ENCODE assay signal across 17 cellular contexts in genomic region chr9:135889564-135890189, GRCh38. TPM values are rescaled to one million over a fixed set of nuclear protein-coding genes. Genes with fewer than 3 reads are reported as not detected.
DNase-seq lines count a peak whose midpoint lies in the region; ATAC-seq, FAIRE-seq and TF ChIP-seq lines count a peak whose summit lies in the region.
"Had no signal": no experiment of that assay in that cellular context is flagged by ENCODE, and none has a peak within 500 bp of the region (broad histone marks: within the 10 kb centered on the region; RNA-seq: fewer than 3 reads in every experiment).

No MANE protein-coding gene starts in this region.

- 64% methylated on average over 9 of the region's 19 CpGs for WGBS in K562 (ENCODE audit: insufficient coverage, low coverage, missing lambda C conversion rate)
- 94% methylated on average over 19 of the region's 19 CpGs for WGBS in thymus
- WGBS in transverse colon (ENCODE audit: low coverage in 1 of 2), 2 donors = 83 to 93% methylated on average over 2 to 19 of the region's 19 CpGs
- WGBS in body of pancreas, 2 donors = 90 to 91% methylated on average over 9 to 19 of the region's 19 CpGs

- dilution Hi-C loops in keratinocyte (cut with MboI; ENCODE audit: extremely low pct_ligation_motif_present, low sequenced_read_pairs) = no loop called here

- H3K79me2 ChIP-seq in K562 (ENCODE audit: control insufficient read depth, insufficient read depth, low read length) (peaks cover 99% of the 10 kb centered on the region), keratinocyte (ENCODE audit: control insufficient read depth, insufficient read depth, low read length) (peaks cover 81% of the 10 kb centered on the region)

- FAIRE-seq in K562 (lab: Jason Lieb, UNC) (no peak), keratinocyte (lab: Jason Lieb, UNC) (no peak)
- FAIRE-seq: A204.1 had no signal

- H3K4me1 ChIP-seq in K562 (replicated peaks in 1 of 2; ENCODE audit: control insufficient read depth in 2 of 2, insufficient read depth in 2 of 2, low read length in 2 of 2) (peaks cover 19 to 69% of the 10 kb centered on the region in 2 experiments), keratinocyte (ENCODE audit: control insufficient read depth, extremely low read depth, insufficient read depth, low read length) (peaks cover 55% of the 10 kb centered on the region), thymus (ENCODE audit: control insufficient read depth, insufficient read depth, low read length) (peaks cover 19% of the 10 kb centered on the region), transverse colon (peaks cover 0 to 50% (median 11%) of the 10 kb centered on the region in 4 donors), body of pancreas (peaks cover 40% of the 10 kb centered on the region)

- intact Hi-C loops in K562 (cut with micrococcal nuclease) = no loop called here
- intact Hi-C loops in transverse colon (cut with DNase I; ENCODE audit: low total_unique reads) = no loop called here
- intact Hi-C loops in body of pancreas (cut with DNase I) = no loop called here
- intact Hi-C loops in left ventricle myocardium superior (cut with micrococcal nuclease) = no loop called here

- POLR2A ChIA-PET in K562 (lab: Yijun Ruan, JAX) = interaction anchor here (0.7 to 1.3 kb wide), 5 partner anchors 9 to 49 kb away, joined by 3 to 6 read pairs (median 3); no protein-coding TSS in a partner anchor

- in situ Hi-C loops in K562 (cut with MboI) (no loop called here), transverse colon (cut with MboI; ENCODE audit: low pct_ligation_motif_present in 1 of 4, low pct_unique_long_range_greater_than_20kb in 1 of 4, low sequenced_read_pairs in 3 of 4) (no loop called here)

- ATAC-seq in K562 (peak; percentile 10; the same call in 2 of the 3 replicates), body of pancreas (no peak), left ventricle myocardium superior (no peak)

- no peak overlapping the region for H3K4me3 ChIP-seq in K562
- H3K4me3 ChIP-seq in keratinocyte (ENCODE audit: control insufficient read depth in 2 of 3, extremely low read depth in 1 of 3, insufficient read depth in 2 of 3, low read depth in 1 of 3, low read length in 3 of 3) = peak overlapping the region in 2 of 3 experiments; percentile 29 to 36
- H3K4me3 ChIP-seq in thymus (ENCODE audit: low read length) = no peak overlapping the region
- no peak overlapping the region for H3K4me3 ChIP-seq in transverse colon
- H3K4me3 ChIP-seq in body of pancreas = no peak overlapping the region
- H3K4me3 ChIP-seq: cardiac muscle cell, esophagus muscularis mucosa, lung, SJSA1, thoracic aorta had no signal

- TF ChIP-seq CTCF in K562 (IDR thresholded peaks at IDR 0.05 in 2 of 3, conservative IDR thresholded peaks at IDR 0.05 in 1 of 3; ENCODE audit: insufficient read depth in 2 of 3, low read depth in 1 of 3, low read length in 3 of 3) (no peak), keratinocyte (optimal IDR thresholded peaks at IDR 0.05 in 1 of 3, IDR thresholded peaks at IDR 0.05 in 1 of 3, conservative IDR thresholded peaks at IDR 0.05 in 1 of 3; ENCODE audit: extremely low read depth in 1 of 3, insufficient read depth in 2 of 3, low read length in 3 of 3) (no peak), transverse colon (IDR thresholded peaks at IDR 0.05) (no peak), body of pancreas (IDR thresholded peaks at IDR 0.05) (no peak)

- TF ChIP-seq POLR2A in K562 (conservative IDR thresholded peaks at IDR 0.05) (no peak), transverse colon (IDR thresholded peaks at IDR 0.05) (no peak), body of pancreas (IDR thresholded peaks at IDR 0.05) (no peak)

- H3K9me1 ChIP-seq in K562 (ENCODE audit: control insufficient read depth, insufficient read depth, low read length) (peaks cover 11% of the 10 kb centered on the region), keratinocyte (ENCODE audit: control insufficient read depth, extremely low read depth, insufficient read depth, low read length) (peaks cover 6% of the 10 kb centered on the region)

- H3K36me3 ChIP-seq in K562 (ENCODE audit: control insufficient read depth, insufficient read depth, low read length) (no peaks in the 10 kb centered on the region; the same call in 2 of the 3 replicates), keratinocyte (ENCODE audit: control insufficient read depth in 2 of 2, extremely low read depth in 1 of 2, insufficient read depth in 2 of 2, low read length in 2 of 2) (peaks cover 0 to 2% of the 10 kb centered on the region in 2 experiments), thymus (ENCODE audit: control insufficient read depth, insufficient read depth) (no peaks in the 10 kb centered on the region), transverse colon (no peaks in the 10 kb centered on the region), body of pancreas (replicated peaks in 1 of 2; ENCODE audit: insufficient read depth in 1 of 2, low read depth in 2 of 2) (no peaks in the 10 kb centered on the region)
- H3K36me3 ChIP-seq: cardiac muscle cell, esophagus muscularis mucosa, SJSA1, thoracic aorta had no signal

- H3K9me3 ChIP-seq in K562 (replicated peaks; ENCODE audit: control insufficient read depth, insufficient read depth, low read depth, low read length) = no peaks in the 10 kb centered on the region
- H3K9me3 ChIP-seq in keratinocyte (ENCODE audit: control insufficient read depth, low read depth, low read length) = no peaks in the 10 kb centered on the region
- no peaks in the 10 kb centered on the region for H3K9me3 ChIP-seq in thymus (ENCODE audit: control insufficient read depth)
- H3K9me3 ChIP-seq in transverse colon = no peaks in the 10 kb centered on the region
- H3K9me3 ChIP-seq in body of pancreas = no peaks in the 10 kb centered on the region
- H3K9me3 ChIP-seq: esophagus muscularis mucosa, thoracic aorta had no signal

- H3K27ac ChIP-seq in K562 (ENCODE audit: extremely low read depth, low read depth, low read length) (no peak overlapping the region), keratinocyte (ENCODE audit: control insufficient read depth, insufficient read depth, low read length) (peak overlapping the region; percentile 42), thymus (ENCODE audit: low read depth) (peak overlapping the region; percentile 75), transverse colon (no peak overlapping the region), body of pancreas (no peak overlapping the region)
- H3K27ac ChIP-seq: cardiac muscle cell, esophagus muscularis mucosa, SJSA1, thoracic aorta had no signal

- H3K4me2 ChIP-seq in K562 (ENCODE audit: insufficient read depth, low read length) (no peak overlapping the region), keratinocyte (ENCODE audit: control insufficient read depth, extremely low read depth, insufficient read depth, low read depth, low read length) (peak overlapping the region; percentile 91)

- H3K9ac ChIP-seq in K562 (ENCODE audit: insufficient read depth in 1 of 2, low read depth in 2 of 2, low read length in 2 of 2) = peak overlapping the region in 1 of 2 experiments; percentile 74; a peak in 2 of 4 replicates
- peak overlapping the region; percentile 2 for H3K9ac ChIP-seq in keratinocyte (ENCODE audit: control insufficient read depth, extremely low read depth, insufficient read depth, low read length)

- no peak overlapping the region for H2AFZ ChIP-seq in K562 (ENCODE audit: low read depth, low read length)
- no peak overlapping the region for H2AFZ ChIP-seq in keratinocyte (ENCODE audit: control insufficient read depth, low read length)

- H3K27me3 ChIP-seq in K562 (ENCODE audit: control insufficient read depth in 2 of 2, insufficient read depth in 2 of 2, low read length in 2 of 2) (no peaks in the 10 kb centered on the region), keratinocyte (ENCODE audit: control insufficient read depth, extremely low read depth, insufficient read depth, low read length) (no peaks in the 10 kb centered on the region), thymus (ENCODE audit: control insufficient read depth, insufficient read depth) (no peaks in the 10 kb centered on the region), transverse colon (no peaks in the 10 kb centered on the region), body of pancreas (no peaks in the 10 kb centered on the region)
- H3K27me3 ChIP-seq: cardiac muscle cell, esophagus muscularis mucosa, SJSA1 had no signal

- TF ChIP-seq RAD21 in K562 (CRISPR knock-in tag; conservative IDR thresholded peaks at IDR 0.05 in 1 of 2, IDR thresholded peaks at IDR 0.05 in 1 of 2) = no peak

- CTCF ChIA-PET in K562 (lab: Yijun Ruan, JAX; ENCODE audit: low intra/inter-chr PET ratio) = no interaction called here

- peak; percentile 35 for DNase-seq in activated CD8-positive, alpha-beta memory T cell treated with anti-CD3 and anti-CD28 coated beads for 24 hours
- DNase-seq in activated CD8-positive, alpha-beta memory T cell treated with anti-CD3 and anti-CD28 coated beads, Interleukin-2, amount 50 U/mL, for 4 hours = no peak
- no peak for DNase-seq in K562 (ENCODE audit: extremely low read depth in 1 of 4, low spot score in 3 of 4)
- no peak for DNase-seq in keratinocyte (ENCODE audit: low read depth, low spot score)
- DNase-seq in transverse colon = no peak
- DNase-seq in body of pancreas = no peak
- DNase-seq in left ventricle myocardium superior = no peak
- DNase-seq: activated CD4-positive, CD25-positive, alpha-beta regulatory T cell; NCI-H2029; NCI-H524 treated with DMSO at 0.1 percent for 48 hours had no signal

- TF ChIP-seq EP300 in K562 (IDR thresholded peaks at IDR 0.05; ENCODE audit: low read length) = no peak
- no peak for TF ChIP-seq EP300 in transverse colon (IDR thresholded peaks at IDR 0.05; ENCODE audit: low read depth)

- H4K20me1 ChIP-seq in K562 (replicated peaks; ENCODE audit: control insufficient read depth, insufficient read depth, low read length) (peaks cover 70% of the 10 kb centered on the region), keratinocyte (ENCODE audit: control insufficient read depth, extremely low read depth, insufficient read depth, low read length) (peaks cover 22% of the 10 kb centered on the region)

- BruUV-seq in K562 (replicated peaks; lab: Mats Ljungman, UMichigan) = no TSS peak

RNA-seq across cellular contexts. Expression of gene CAMSAP1, which starts 17.7 kb away (rescaled TPM):
- 40.9 and 68.9 TPM in 2 replicates for total RNA-seq in K562 (2011; cell fraction: chromatin; rRNA removed; ENCODE audit: low replicate concordance)
- 21.5 and 22.4 TPM in 2 replicates for total RNA-seq in K562 (2011; cell fraction: nucleolus; rRNA removed)
- 36.1 and 42.5 TPM in 2 replicates for total RNA-seq in K562 (2011; cell fraction: nucleoplasm; rRNA removed)
- 18.1 and 23.4 TPM in 2 replicates for total RNA-seq in K562 (2014; rRNA removed)
- total RNA-seq in K562 (2014; rRNA removed; fragmentation: Illumina TruSeq; extraction: Trizol) = 14.3 TPM in 2 replicates
- total RNA-seq in K562 (2015; rRNA removed; fragmentation: Illumina TruSeq; extraction: Trizol) = 13.9 and 15.7 TPM in 2 replicates
- 28.8 and 32.8 TPM in 2 replicates for total RNA-seq in K562 (2021)
- polyA plus RNA-seq in K562 (2011; rRNA removed) = 6.3 and 6.9 TPM in 2 replicates
- polyA plus RNA-seq in K562 (2011; cell fraction: cytosol; rRNA removed) = 6.3 and 8.3 TPM in 2 replicates
- 15.6 and 19.6 TPM in 2 replicates for polyA plus RNA-seq in K562 (2011; cell fraction: nucleus; rRNA removed)
- polyA plus RNA-seq in K562 (2012) = 10.6 and 11.9 TPM in 2 replicates
- polyA plus RNA-seq in K562 (2014; fragmentation: Illumina TruSeq; extraction: Trizol) = 14.9 and 19.7 TPM in 2 replicates
- 1 to 10 TPM; 1.5 to 1.6 TPM for polyA plus RNA-seq in K562 (2014; fragmentation: Nextera tagmentation; extraction: Ambion mirVana)
- 10.0 and 11.3 TPM in 2 replicates for polyA plus RNA-seq in K562 (2014; rRNA removed)
- 14.1 and 20.0 TPM in 2 replicates for polyA minus RNA-seq in K562 (2011; rRNA and poly(A)+ RNA removed)
- polyA minus RNA-seq in K562 (2011; cell fraction: cytosol; rRNA and poly(A)+ RNA removed) = 42.2 and 76.3 TPM in 2 replicates
- polyA minus RNA-seq in K562 (2011; cell fraction: nucleus; rRNA and poly(A)+ RNA removed) = 11.4 and 23.5 TPM in 2 replicates
- 5.0 to 8.3 TPM (median 6.0 TPM) in 3 replicates for polyA plus RNA-seq in keratinocyte
- polyA plus RNA-seq in keratinocyte (2011; ENCODE audit: low read depth) = 6.7 TPM
- 5.4 and 5.5 TPM in 2 replicates for polyA plus RNA-seq in keratinocyte (2011; cell fraction: cytosol; rRNA removed)
- 12.0 and 12.2 TPM in 2 replicates for polyA plus RNA-seq in keratinocyte (2011; cell fraction: nucleus; rRNA removed)
- 10.2 and 10.7 TPM in 2 replicates for polyA plus RNA-seq in keratinocyte (2012; ENCODE audit: low replicate concordance)
- polyA minus RNA-seq in keratinocyte = 11.7 to 20.7 TPM (median 17.3 TPM) in 3 replicates
- 43.2 TPM for polyA minus RNA-seq in keratinocyte (2011; cell fraction: cytosol; rRNA and poly(A)+ RNA removed)
- 12.7 and 14.0 TPM in 2 replicates for polyA minus RNA-seq in keratinocyte (2011; cell fraction: nucleus; rRNA and poly(A)+ RNA removed)
- polyA plus RNA-seq in thymus = 9.9 TPM
- 10 to 100 TPM; 17.3 to 88.0 (median 23.8) TPM for total RNA-seq in transverse colon
- 10 to 100 TPM; 14.8 to 30.3 TPM for total RNA-seq in body of pancreas
- 20.4 TPM for total RNA-seq in left ventricle myocardium superior

Comparison
In these comparisons a context has a peak if more than half of its experiments do, and no peak if none do; other contexts are left out.
1. H3K27ac ChIP-seq: peak in keratinocyte (single experiment) and thymus (single experiment); none in K562 (single experiment), transverse colon (0 of 4) and body of pancreas (0 of 4).
2. H3K4me3 ChIP-seq: peak in keratinocyte (2 of 3); none in K562 (single experiment), thymus (single experiment), transverse colon (0 of 4) and body of pancreas (0 of 2).